In the genomic region with DNA sequence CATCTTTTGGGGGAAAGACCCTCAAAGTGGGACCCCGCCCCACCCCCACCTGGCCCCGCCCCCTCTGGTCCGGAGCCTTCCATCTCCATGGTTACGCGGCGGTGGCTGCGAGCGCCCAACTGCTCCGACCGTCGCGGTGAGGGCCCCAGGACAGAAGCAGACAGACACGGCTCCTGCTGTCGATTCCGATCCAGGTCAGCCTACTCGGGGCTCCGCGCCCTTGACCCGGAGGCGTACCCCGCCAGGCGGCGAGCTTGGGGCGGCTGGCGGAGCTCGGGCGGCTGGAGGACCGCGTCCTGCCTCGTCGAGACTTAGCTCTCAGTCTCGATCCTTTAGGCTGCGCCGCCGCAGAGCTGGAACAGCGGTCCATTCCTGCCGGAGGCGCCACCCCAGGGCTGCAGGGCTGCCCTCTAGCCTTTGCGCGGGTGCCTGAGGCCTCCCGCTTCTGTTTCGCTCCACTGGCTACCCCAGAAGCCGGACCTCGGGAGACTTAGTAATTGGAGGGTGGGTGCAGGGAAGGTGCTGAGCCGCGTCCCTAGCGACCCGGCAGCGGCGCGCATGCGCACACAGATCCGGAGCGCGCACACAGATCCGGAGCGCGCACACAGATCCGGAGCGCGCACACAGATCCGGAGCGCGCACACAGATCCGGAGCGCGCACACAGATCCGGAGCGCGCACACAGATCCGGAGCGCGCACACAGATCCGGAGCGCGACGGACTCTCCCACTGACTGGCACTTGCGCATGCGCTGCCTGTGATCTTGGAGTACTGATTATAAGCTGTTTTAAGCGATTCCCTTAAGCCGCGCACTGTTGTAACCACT, we compare ENCODE assay signal across 8 cellular contexts. TPM values are rescaled to one million over a fixed set of nuclear protein-coding genes. Genes with fewer than 3 reads are reported as not detected.
DNase-seq lines count a peak whose midpoint lies in the region; FAIRE-seq and TF ChIP-seq lines count a peak whose summit lies in the region.

CFAP206 (plus strand) TSS at position 77 of the 825 bp plus-strand sequence. CDS start 1,868 bp downstream, outside the sequence.

- H3K4me2 ChIP-seq in MM.1S (ENCODE audit: low read depth, low read length): peak within 1 kb of the TSS; percentile 83

- peak within 1 kb of the TSS; percentile 75 for H3K4me3 ChIP-seq in MM.1S (ENCODE audit: low read length)
- H3K4me3 ChIP-seq in SJSA1: peak within 1 kb of the TSS; percentile 85
- peak within 1 kb of the TSS; percentile 76 to 92 for H3K4me3 ChIP-seq in neutrophil (ENCODE audit: low read depth in 1 of 2, low read length in 1 of 2)
- H3K4me3 ChIP-seq in subcutaneous abdominal adipose tissue (ENCODE audit: low read depth in 1 of 5, low read length in 5 of 5): peak within 1 kb of the TSS; percentile 86 to 99 (median 94)

- no peaks in the 10 kb centered on the region for H3K79me2 ChIP-seq in MM.1S (ENCODE audit: low read length)

- no peaks in the 10 kb centered on the region for H3K9me2 ChIP-seq in MM.1S (replicated peaks; ENCODE audit: insufficient read depth, low read length)

- H3F3A ChIP-seq in MM.1S (ENCODE audit: insufficient read depth, low read length): peaks cover 7% of the 10 kb centered on the region; the same call in 1 of the 2 replicates

- H3K9me3 ChIP-seq in MM.1S (replicated peaks; ENCODE audit: insufficient read depth, low read length) (no peaks in the 10 kb centered on the region), SJSA1 (replicated peaks) (no peaks in the 10 kb centered on the region), neutrophil (no peaks in the 10 kb centered on the region), subcutaneous abdominal adipose tissue (ENCODE audit: control insufficient read depth in 5 of 5, low read length in 5 of 5) (no peaks in the 10 kb centered on the region)

- H3K9ac ChIP-seq in MM.1S (ENCODE audit: low read length) (peak within 1 kb of the TSS; percentile 22; the same call in 1 of the 2 replicates), subcutaneous abdominal adipose tissue (ENCODE audit: low read length in 5 of 5) (peak within 1 kb of the TSS; percentile 59 to 95 (median 79))

- H3K4me1 ChIP-seq in MM.1S (ENCODE audit: low read length): peaks cover 9% of the 10 kb centered on the region; the same call in 1 of the 2 replicates
- H3K4me1 ChIP-seq in SJSA1 (replicated peaks): no peaks in the 10 kb centered on the region; the same call in 1 of the 2 replicates
- H3K4me1 ChIP-seq in neutrophil (ENCODE audit: control insufficient read depth in 1 of 2, insufficient read depth in 1 of 2, low read depth in 1 of 2, low read length in 1 of 2): peaks cover 12 to 13% of the 10 kb centered on the region in 2 experiments
- peaks cover 0 to 11% (median 9%) of the 10 kb centered on the region in 5 donors for H3K4me1 ChIP-seq in subcutaneous abdominal adipose tissue (ENCODE audit: control insufficient read depth in 5 of 5, insufficient read depth in 5 of 5, low read length in 5 of 5)

- H2AFZ ChIP-seq in MM.1S (ENCODE audit: low read length): peak within 1 kb of the TSS; percentile 96

- no peaks in the 10 kb centered on the region for H4K20me1 ChIP-seq in MM.1S (ENCODE audit: insufficient read depth, low read length)

- DNase-seq in HCEC 1CT (peak; percentile 84), MM.1S (peak; percentile 85), SJSA1 (ENCODE audit: low read depth in 1 of 2, low spot score in 2 of 2) (peak; percentile 78 to 94), frontal cortex (ENCODE audit: low spot score in 2 of 2) (peak; percentile 76 to 79)
- peak; percentile 76 for DNase-seq in activated naive CD4-positive, alpha-beta T cell treated with Interleukin-2 at 50 U/mL for 16 hours

- no peaks in the 10 kb centered on the region for H3K36me3 ChIP-seq in MM.1S (replicated peaks; ENCODE audit: insufficient read depth, low read length)
- H3K36me3 ChIP-seq in SJSA1: no peaks in the 10 kb centered on the region
- H3K36me3 ChIP-seq in neutrophil: no peaks in the 10 kb centered on the region
- no peaks in the 10 kb centered on the region for H3K36me3 ChIP-seq in subcutaneous abdominal adipose tissue (ENCODE audit: control insufficient read depth in 5 of 5, insufficient read depth in 5 of 5, low read length in 5 of 5)

- TF ChIP-seq CTCF in MM.1S (IDR thresholded peaks at IDR 0.05; ENCODE audit: low read length) (0 out of 2 replicates have a peak, but pooled peaks have one; percentile 10), neutrophil (IDR thresholded peaks at IDR 0.05) (no peak)

- FAIRE-seq in G401.6 (lab: Jason Lieb, UNC): peak; percentile 92
- no peak for FAIRE-seq in frontal cortex (lab: Jason Lieb, UNC)

- H3K27me3 ChIP-seq in MM.1S (replicated peaks; ENCODE audit: insufficient read depth, low read length) (no peaks in the 10 kb centered on the region), SJSA1 (replicated peaks) (no peaks in the 10 kb centered on the region), neutrophil (peaks cover 48% of the 10 kb centered on the region), subcutaneous abdominal adipose tissue (ENCODE audit: control insufficient read depth in 5 of 5, insufficient read depth in 4 of 5, low read length in 5 of 5) (no peaks in the 10 kb centered on the region)

- peak within 1 kb of the TSS; percentile 45; the same call in 1 of the 2 replicates for H3K27ac ChIP-seq in MM.1S (ENCODE audit: low read length)
- H3K27ac ChIP-seq in SJSA1: peak within 1 kb of the TSS; percentile 61
- H3K27ac ChIP-seq in neutrophil: peak within 1 kb of the TSS; percentile 79
- peak within 1 kb of the TSS; percentile 84 for H3K27ac ChIP-seq in subcutaneous abdominal adipose tissue (ENCODE audit: low read depth, low read length)

RNA-seq across cellular contexts. Expression of gene CFAP206, which starts in this region (rescaled TPM):
- not detected in 2 replicates for total RNA-seq in SJSA1 (2014; rRNA removed; shearing (Covaris generic))
- 2.0 TPM for total RNA-seq in frontal cortex

Comparison
In these comparisons a context has a peak if more than half of its experiments do, and no peak if none do; other contexts are left out.
1. Peak in every context shown above with its lines: DNase-seq, H3K4me3 ChIP-seq and H3K27ac ChIP-seq.
2. Peak in DNase-seq, H3K4me3 ChIP-seq and H3K27ac ChIP-seq in SJSA1; RNA of the gene not detected or under 1 TPM.